ENCODE assay signal across 19 cellular contexts in the genomic region with DNA sequence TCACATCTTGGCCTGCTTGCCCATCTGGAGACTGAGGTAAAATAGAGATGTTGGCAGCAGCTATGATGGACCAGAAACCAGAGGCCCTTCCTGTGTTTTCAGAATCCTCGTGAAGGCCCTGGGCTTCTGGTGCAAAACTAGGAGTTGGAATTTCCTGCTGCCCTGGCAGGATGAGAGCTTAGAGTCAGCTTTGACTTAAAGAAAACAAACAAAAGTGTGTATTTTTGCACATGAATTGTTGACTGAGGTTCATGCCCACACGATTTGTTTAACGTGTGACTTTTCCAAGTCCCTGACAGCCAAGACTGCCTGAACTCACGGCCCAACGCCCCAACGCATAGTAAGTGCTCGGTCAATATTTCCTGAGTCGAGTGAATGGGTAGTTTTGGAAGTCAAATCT.
A peak's percentile ranks its signal among the peaks of the same experiment; 100 is the strongest.
DNase-seq lines count a peak whose midpoint lies in the region; ATAC-seq and TF ChIP-seq lines count a peak whose summit lies in the region.
"Had no signal": no experiment of that assay in that cellular context is flagged by ENCODE, and none has a peak within 500 bp of the region (broad histone marks: within the 10 kb centered on the region; RNA-seq: fewer than 3 reads in every experiment).

No MANE protein-coding gene starts in this region.

- H3K27me3 ChIP-seq in thyroid gland, result no peaks in the 10 kb centered on the region
- H3K27me3 ChIP-seq: spleen had no signal

- H3K4me1 Mint-ChIP-seq in activated naive CD4-positive, alpha-beta T cell treated with anti-CD3 and anti-CD28 coated beads, Interleukin-2, amount 10 ng/mL, durations not matched to agents 7 days and 5 days, result peaks cover 97% of the 10 kb centered on the region
- H3K4me1 Mint-ChIP-seq in activated T-helper 1 cell treated with anti-CD3 and anti-CD28 coated beads, Interleukin-12 subunit alpha, Interleukin-12 subunit beta, Interleukin-2, Interleukin-4 antibody, amounts not matched to agents 30 ng/mL and 10 ng/mL and 1 ng/mL, durations not matched to agents 14 hours and 24 hours and 36 hours (ENCODE audit: low read depth), result peaks cover 90% of the 10 kb centered on the region
- H3K4me1 Mint-ChIP-seq: stimulated activated naive B cell treated with anti-CD40 and anti-IgM and Interleukin-4, amounts not matched to agents 10 μg/mL and 1 μg/mL and 100 μg/mL, for 72 hours had no signal

- WGBS in thyroid gland, 2 donors, result 55% methylated on average over 8 of the region's 8 CpGs

- peaks cover 43% of the 10 kb centered on the region for H3K36me3 Mint-ChIP-seq in activated naive CD4-positive, alpha-beta T cell treated with anti-CD3 and anti-CD28 coated beads, Interleukin-2, amount 10 ng/mL, durations not matched to agents 7 days and 5 days
- peaks cover 28% of the 10 kb centered on the region for H3K36me3 Mint-ChIP-seq in activated T-helper 1 cell treated with anti-CD3 and anti-CD28 coated beads, Interleukin-12 subunit alpha, Interleukin-12 subunit beta, Interleukin-2, Interleukin-4 antibody, amounts not matched to agents 30 ng/mL and 10 ng/mL and 1 ng/mL, durations not matched to agents 14 hours and 24 hours and 36 hours (ENCODE audit: low read depth)
- H3K36me3 Mint-ChIP-seq: stimulated activated naive B cell treated with anti-CD40 and anti-IgM and Interleukin-4, amounts not matched to agents 10 μg/mL and 1 μg/mL and 100 μg/mL, for 72 hours had no signal

- CTCF ChIA-PET in activated naive CD4-positive, alpha-beta T cell treated with anti-CD3 and anti-CD28 coated beads, Interleukin-2, amount 10 ng/mL, durations not matched to agents 7 days and 5 days (lab: Charles Lee), result interaction anchor here (1.5 kb wide), 1 partner anchor 11 kb away, joined by 3 read pairs; no protein-coding TSS in a partner anchor

- DNase-seq in activated naive CD4-positive, alpha-beta T cell treated with anti-CD3 and anti-CD28 coated beads, Interleukin-2, amount 10 ng/mL, durations not matched to agents 7 days and 5 days, result no peak
- DNase-seq in activated naive CD4-positive, alpha-beta T cell (lab: John Stamatoyannopoulos, UW), result no peak
- no peak for DNase-seq in activated T-helper 1 cell treated with anti-CD3 and anti-CD28 coated beads, Interleukin-12 subunit alpha, Interleukin-12 subunit beta, Interleukin-2, Interleukin-4 antibody, amounts not matched to agents 30 ng/mL and 10 ng/mL and 1 ng/mL, durations not matched to agents 14 hours and 24 hours and 36 hours (ENCODE audit: low spot score)
- DNase-seq in iris pigment epithelial cell (ENCODE audit: low read depth), result peak; percentile 8
- DNase-seq in thyroid gland, result no peak
- DNase-seq in NCI-H345 (lab: John Stamatoyannopoulos, UW), result no peak
- DNase-seq: amygdala; GF-D8; kidney; mucosa of descending colon; NCI-H2029 treated with DMSO at 0.1 percent for 48 hours; spleen; stimulated activated naive B cell treated with anti-CD40 and anti-IgM and Interleukin-4, amounts not matched to agents 10 μg/mL and 1 μg/mL and 100 μg/mL, for 72 hours; WERI-Rb-1 had no signal

- peak overlapping the region; percentile 95 for H3K27ac Mint-ChIP-seq in activated naive CD4-positive, alpha-beta T cell treated with anti-CD3 and anti-CD28 coated beads, Interleukin-2, amount 10 ng/mL, durations not matched to agents 7 days and 5 days
- peak overlapping the region; percentile 91 for H3K27ac Mint-ChIP-seq in activated T-helper 1 cell treated with anti-CD3 and anti-CD28 coated beads, Interleukin-12 subunit alpha, Interleukin-12 subunit beta, Interleukin-2, Interleukin-4 antibody, amounts not matched to agents 30 ng/mL and 10 ng/mL and 1 ng/mL, durations not matched to agents 14 hours and 24 hours and 36 hours
- H3K27ac Mint-ChIP-seq: stimulated activated naive B cell treated with anti-CD40 and anti-IgM and Interleukin-4, amounts not matched to agents 10 μg/mL and 1 μg/mL and 100 μg/mL, for 72 hours had no signal

- intact Hi-C loops in activated T-helper 1 cell treated with anti-CD3 and anti-CD28 coated beads, Interleukin-12 subunit alpha, Interleukin-12 subunit beta, Interleukin-2, Interleukin-4 antibody, amounts not matched to agents 30 ng/mL and 10 ng/mL and 1 ng/mL, durations not matched to agents 14 hours and 24 hours and 36 hours (cut with micrococcal nuclease), result loop anchor here (1.0 kb wide), 1 partner anchor 320 kb away; no protein-coding TSS in a partner anchor
- intact Hi-C loops in thyroid gland (cut with DNase I), result no loop called here

- H3K9me3 Mint-ChIP-seq in activated naive CD4-positive, alpha-beta T cell treated with anti-CD3 and anti-CD28 coated beads, Interleukin-2, amount 10 ng/mL, durations not matched to agents 7 days and 5 days, result peaks cover 22% of the 10 kb centered on the region
- peaks cover 6% of the 10 kb centered on the region for H3K9me3 Mint-ChIP-seq in activated T-helper 1 cell treated with anti-CD3 and anti-CD28 coated beads, Interleukin-12 subunit alpha, Interleukin-12 subunit beta, Interleukin-2, Interleukin-4 antibody, amounts not matched to agents 30 ng/mL and 10 ng/mL and 1 ng/mL, durations not matched to agents 14 hours and 24 hours and 36 hours
- H3K9me3 Mint-ChIP-seq: stimulated activated naive B cell treated with anti-CD40 and anti-IgM and Interleukin-4, amounts not matched to agents 10 μg/mL and 1 μg/mL and 100 μg/mL, for 72 hours had no signal

- TF ChIP-seq POLR2A in thyroid gland (IDR thresholded peaks at IDR 0.05), result no peak

- peaks cover 15 to 32% of the 10 kb centered on the region in 2 donors for H3K4me1 ChIP-seq in thyroid gland
- H3K4me1 ChIP-seq: parathyroid adenoma, spleen had no signal

- H3K4me3 Mint-ChIP-seq in activated naive CD4-positive, alpha-beta T cell treated with anti-CD3 and anti-CD28 coated beads, Interleukin-2, amount 10 ng/mL, durations not matched to agents 7 days and 5 days, result no peak overlapping the region
- peak overlapping the region; percentile 3 for H3K4me3 Mint-ChIP-seq in activated T-helper 1 cell treated with anti-CD3 and anti-CD28 coated beads, Interleukin-12 subunit alpha, Interleukin-12 subunit beta, Interleukin-2, Interleukin-4 antibody, amounts not matched to agents 30 ng/mL and 10 ng/mL and 1 ng/mL, durations not matched to agents 14 hours and 24 hours and 36 hours
- H3K4me3 Mint-ChIP-seq: stimulated activated naive B cell treated with anti-CD40 and anti-IgM and Interleukin-4, amounts not matched to agents 10 μg/mL and 1 μg/mL and 100 μg/mL, for 72 hours had no signal

- no peaks in the 10 kb centered on the region for H3K9me3 ChIP-seq in thyroid gland
- H3K9me3 ChIP-seq: mucosa of descending colon, spleen had no signal

- H3K27me3 Mint-ChIP-seq in activated naive CD4-positive, alpha-beta T cell treated with anti-CD3 and anti-CD28 coated beads, Interleukin-2, amount 10 ng/mL, durations not matched to agents 7 days and 5 days, result no peaks in the 10 kb centered on the region
- no peaks in the 10 kb centered on the region for H3K27me3 Mint-ChIP-seq in activated T-helper 1 cell treated with anti-CD3 and anti-CD28 coated beads, Interleukin-12 subunit alpha, Interleukin-12 subunit beta, Interleukin-2, Interleukin-4 antibody, amounts not matched to agents 30 ng/mL and 10 ng/mL and 1 ng/mL, durations not matched to agents 14 hours and 24 hours and 36 hours (ENCODE audit: insufficient read depth)

- H3K27ac ChIP-seq in thyroid gland, result peak overlapping the region in 2 of 3 donors; percentile 32 to 42
- H3K27ac ChIP-seq: parathyroid adenoma, WERI-Rb-1 had no signal

- no peak for ATAC-seq in HG03439 (IDR thresholded peaks at IDR 0.05; ENCODE audit: unreplicated experiment)
- ATAC-seq in esophagus mucosa, result no peak
- ATAC-seq: HCT116; PC-3; stimulated activated naive B cell treated with anti-CD40 and anti-IgM and Interleukin-4, amounts not matched to agents 10 μg/mL and 1 μg/mL and 100 μg/mL, for 72 hours had no signal

- no peak for TF ChIP-seq CTCF in thyroid gland (IDR thresholded peaks at IDR 0.05)

- H3K36me3 ChIP-seq in thyroid gland, result no peaks in the 10 kb centered on the region
- H3K36me3 ChIP-seq: spleen, WERI-Rb-1 had no signal

- no peak overlapping the region for H3K4me3 ChIP-seq in thyroid gland (replicated peaks in 1 of 3)
- H3K4me3 ChIP-seq: mucosa of descending colon, spleen had no signal
